ENCODE assay signal across 1 cellular context in genomic region chr10:21166557-21167287, GRCh38.
A peak's percentile ranks its signal among the peaks of the same experiment; 100 is the strongest.
TF ChIP-seq lines count a peak whose summit lies in the region.

No MANE protein-coding gene starts in this region.

TF ChIP-seq in K562, 482 proteins besides CTCF, POLR2A, EP300 and RAD21 (continued from another document and continues in another):
- no peak for TF ChIP-seq ZNF407 (IDR thresholded peaks at IDR 0.05; ENCODE audit: low read depth)
- no peak for TF ChIP-seq POLR2H (tag; IDR thresholded peaks at IDR 0.05; ENCODE audit: low read depth)
- TF ChIP-seq SMARCA5 (IDR thresholded peaks at IDR 0.05): peak; percentile 93
- no peak for TF ChIP-seq POU5F1 (IDR thresholded peaks at IDR 0.05; ENCODE audit: borderline replicate concordance, low read depth, low read length, partially characterized antibody)
- peak in 1 of 2 experiments; percentile 65; a peak in 2 of 4 replicates for TF ChIP-seq FOXA3 (CRISPR knock-in tag; conservative IDR thresholded peaks at IDR 0.05 in 1 of 2, IDR thresholded peaks at IDR 0.05 in 1 of 2)
- TF ChIP-seq ILF3 (IDR thresholded peaks at IDR 0.05; ENCODE audit: borderline replicate concordance): no peak
- no peak for TF ChIP-seq FOXO4 (CRISPR knock-in tag; IDR thresholded peaks at IDR 0.05)
- no peak for TF ChIP-seq SP1 (CRISPR knock-in tag; IDR thresholded peaks at IDR 0.05)
- TF ChIP-seq SETDB1 (IDR thresholded peaks at IDR 0.05; ENCODE audit: low read length): no peak
- no peak for TF ChIP-seq RERE (CRISPR knock-in tag; IDR thresholded peaks at IDR 0.05; ENCODE audit: borderline replicate concordance)
- TF ChIP-seq ZNF778 (CRISPR knock-in tag; IDR thresholded peaks at IDR 0.05): no peak
- no peak for TF ChIP-seq NR2C1 (IDR thresholded peaks at IDR 0.05)
- TF ChIP-seq NR2C1 (tag; IDR thresholded peaks at IDR 0.05): 0 out of 2 replicates have a peak, but pooled peaks have one; percentile 9
- TF ChIP-seq THRB (CRISPR knock-in tag; conservative IDR thresholded peaks at IDR 0.05): no peak
- no peak for TF ChIP-seq GTF2F1 (IDR thresholded peaks at IDR 0.05; ENCODE audit: low read depth, low read length)
- TF ChIP-seq SMAD2 (IDR thresholded peaks at IDR 0.05; ENCODE audit: low read depth, low read length): no peak
- TF ChIP-seq ZNF253 (CRISPR knock-in tag; conservative IDR thresholded peaks at IDR 0.05): no peak
- TF ChIP-seq TSC22D4 (tag; IDR thresholded peaks at IDR 0.05): no peak
- TF ChIP-seq KAT7 (CRISPR knock-in tag; IDR thresholded peaks at IDR 0.05; ENCODE audit: borderline replicate concordance): no peak
- peak; percentile 65; the same call in 1 of the 2 replicates for TF ChIP-seq ESRRA (IDR thresholded peaks at IDR 0.05; ENCODE audit: borderline replicate concordance, low read depth)
- TF ChIP-seq SLC30A9 (CRISPR knock-in tag; IDR thresholded peaks at IDR 0.05): no peak
- 0 out of 2 replicates have a peak, but pooled peaks have one; percentile 19 for TF ChIP-seq CC2D1A (IDR thresholded peaks at IDR 0.05)
- TF ChIP-seq ZC3H8 (IDR thresholded peaks at IDR 0.05): no peak
- TF ChIP-seq HEY1 (CRISPR knock-in tag; IDR thresholded peaks at IDR 0.05; ENCODE audit: borderline replicate concordance): no peak
- no peak for TF ChIP-seq ZNF274 (IDR thresholded peaks at IDR 0.05; ENCODE audit: borderline replicate concordance, low read depth, low read length)
- TF ChIP-seq BRCA1 (IDR thresholded peaks at IDR 0.05): no peak
- no peak for TF ChIP-seq BRCA1 (CRISPR knock-in tag; IDR thresholded peaks at IDR 0.05)
- 0 out of 2 replicates have a peak, but pooled peaks have one; percentile 31 for TF ChIP-seq ZBTB34 (CRISPR knock-in tag; IDR thresholded peaks at IDR 0.05)
- TF ChIP-seq FOXK1 (CRISPR knock-in tag; IDR thresholded peaks at IDR 0.05; ENCODE audit: borderline replicate concordance): no peak
- no peak for TF ChIP-seq TRIM24 (IDR thresholded peaks at IDR 0.05)
- TF ChIP-seq ESRRB (CRISPR knock-in tag; IDR thresholded peaks at IDR 0.05; ENCODE audit: borderline replicate concordance): no peak
- no peak for TF ChIP-seq ETS2 (tag; IDR thresholded peaks at IDR 0.05; ENCODE audit: borderline replicate concordance, poor library complexity, severe bottlenecking)
- no peak for TF ChIP-seq ATF4 (CRISPR knock-in tag; IDR thresholded peaks at IDR 0.05)
- no peak for TF ChIP-seq KLF16 (IDR thresholded peaks at IDR 0.05)
- TF ChIP-seq ZMIZ1 (IDR thresholded peaks at IDR 0.05; ENCODE audit: low read depth in 2 of 2, low read length in 2 of 2): no peak
- TF ChIP-seq NR2C2 (CRISPR knock-in tag; IDR thresholded peaks at IDR 0.05): no peak
- peak; percentile 32; the same call in 1 of the 2 replicates for TF ChIP-seq NR2C2 (tag; IDR thresholded peaks at IDR 0.05)
- TF ChIP-seq FOXJ2 (tag; IDR thresholded peaks at IDR 0.05): no peak; the same call in 1 of the 2 replicates
- no peak for TF ChIP-seq ZBTB7A (IDR thresholded peaks at IDR 0.05; ENCODE audit: borderline replicate concordance, control insufficient read depth, low read depth, low read length)
- no peak for TF ChIP-seq NR4A1 (CRISPR knock-in tag; IDR thresholded peaks at IDR 0.05)
- TF ChIP-seq NR4A1 (tag; IDR thresholded peaks at IDR 0.05): 0 out of 2 replicates have a peak, but pooled peaks have one; percentile 57
- TF ChIP-seq RCOR1 (IDR thresholded peaks at IDR 0.05; ENCODE audit: borderline replicate concordance in 1 of 2, low read depth in 2 of 2, low read length in 2 of 2): peak; percentile 21 to 84; a peak in 3 of 4 replicates
- TF ChIP-seq PTRF (tag; IDR thresholded peaks at IDR 0.05): no peak
